ENCODE assay signal across 18 cellular contexts in genomic region chr12:121490401-121491257, GRCh38.
DNase-seq lines count a peak whose midpoint lies in the region; ATAC-seq and TF ChIP-seq lines count a peak whose summit lies in the region.
"Had no signal": no experiment of that assay in that cellular context is flagged by ENCODE, and none has a peak within 500 bp of the region (broad histone marks: within the 10 kb centered on the region; RNA-seq: fewer than 3 reads in every experiment).

No MANE protein-coding gene starts in this region.

- CTCF ChIA-PET in activated CD4-positive, alpha-beta memory T cell treated with anti-CD3 and anti-CD28 coated beads, Interleukin-2, amount 10 ng/mL, durations not matched to agents 7 days and 5 days (lab: Charles Lee): interaction anchor here (0.9 to 2.0 kb wide), 2 partner anchors 9 to 10 kb away, joined by 3 to 7 read pairs; no protein-coding TSS in a partner anchor

- no peaks in the 10 kb centered on the region for H3K79me2 ChIP-seq in osteoblast (ENCODE audit: insufficient read depth, low read length)

- peaks cover 13% of the 10 kb centered on the region for H3K4me1 Mint-ChIP-seq in activated naive CD8-positive, alpha-beta T cell treated with anti-CD3 and anti-CD28 coated beads, Interleukin-2, amount 50 U/mL, for 24 hours
- H3K4me1 Mint-ChIP-seq in activated CD4-positive, alpha-beta memory T cell treated with anti-CD3 and anti-CD28 coated beads, Interleukin-2, amount 10 ng/mL, durations not matched to agents 7 days and 5 days: peaks cover under 1% of the 10 kb centered on the region

- no peak for TF ChIP-seq CTCF in osteoblast (IDR thresholded peaks at IDR 0.05; ENCODE audit: extremely low read depth, low read depth, low read length)

- peaks cover 3% of the 10 kb centered on the region for H3K36me3 Mint-ChIP-seq in activated naive CD8-positive, alpha-beta T cell treated with anti-CD3 and anti-CD28 coated beads, Interleukin-2, amount 50 U/mL, for 24 hours (ENCODE audit: low read depth)
- H3K36me3 Mint-ChIP-seq in activated CD4-positive, alpha-beta memory T cell treated with anti-CD3 and anti-CD28 coated beads, Interleukin-2, amount 10 ng/mL, durations not matched to agents 7 days and 5 days (ENCODE audit: low read depth): peaks cover 12% of the 10 kb centered on the region

- no peak overlapping the region for H3K4me3 ChIP-seq in osteoblast (ENCODE audit: insufficient read depth, low read length)

- no peak overlapping the region for H3K27ac ChIP-seq in osteoblast (ENCODE audit: low read depth, low read length)
- H3K27ac ChIP-seq: brain microvascular endothelial cell, foreskin keratinocyte, parathyroid adenoma had no signal

- H4K20me1 ChIP-seq in osteoblast (ENCODE audit: insufficient read depth, low read length): no peaks in the 10 kb centered on the region

- POLR2A ChIA-PET in activated CD4-positive, alpha-beta memory T cell treated with anti-CD3 and anti-CD28 coated beads, Interleukin-2, amount 10 ng/mL, durations not matched to agents 7 days and 5 days (lab: Charles Lee): interaction anchor here (1.0 kb wide), 1 partner anchor 12 kb away, joined by 4 read pairs; no protein-coding TSS in a partner anchor

- H3K27ac Mint-ChIP-seq in activated naive CD8-positive, alpha-beta T cell treated with anti-CD3 and anti-CD28 coated beads, Interleukin-2, amount 50 U/mL, for 24 hours: peak overlapping the region; percentile 13
- H3K27ac Mint-ChIP-seq in activated CD4-positive, alpha-beta memory T cell treated with anti-CD3 and anti-CD28 coated beads, Interleukin-2, amount 10 ng/mL, durations not matched to agents 7 days and 5 days: no peak overlapping the region

- no peaks in the 10 kb centered on the region for H3K9me3 ChIP-seq in osteoblast (ENCODE audit: low read depth, low read length)

- H3K27me3 ChIP-seq in osteoblast (ENCODE audit: insufficient read depth, low read length): no peaks in the 10 kb centered on the region
- H3K27me3 ChIP-seq: brain microvascular endothelial cell, foreskin keratinocyte had no signal

- no peaks in the 10 kb centered on the region for H3K4me1 ChIP-seq in osteoblast (ENCODE audit: insufficient read depth, low read length)
- H3K4me1 ChIP-seq: foreskin keratinocyte, parathyroid adenoma had no signal

- H3K4me2 ChIP-seq in osteoblast (ENCODE audit: insufficient read depth, low read length): no peak overlapping the region

- no peak overlapping the region for H2AFZ ChIP-seq in osteoblast (ENCODE audit: low read length)
- H2AFZ ChIP-seq: parathyroid adenoma had no signal

- H3K4me3 Mint-ChIP-seq in activated naive CD8-positive, alpha-beta T cell treated with anti-CD3 and anti-CD28 coated beads, Interleukin-2, amount 50 U/mL, for 24 hours: no peak overlapping the region
- no peak overlapping the region for H3K4me3 Mint-ChIP-seq in activated CD4-positive, alpha-beta memory T cell treated with anti-CD3 and anti-CD28 coated beads, Interleukin-2, amount 10 ng/mL, durations not matched to agents 7 days and 5 days
- H3K4me3 Mint-ChIP-seq: immature natural killer cell had no signal

- peak; percentile 10 for ATAC-seq in activated naive CD8-positive, alpha-beta T cell treated with anti-CD3 and anti-CD28 coated beads, Interleukin-2, amount 50 U/mL, for 24 hours
- ATAC-seq: foreskin keratinocyte had no signal

- DNase-seq in NCI-H748 (lab: John Stamatoyannopoulos, UW; ENCODE audit: unreplicated experiment): peak; percentile 46
- DNase-seq in NCI-H748 treated with DMSO at 0.1 percent for 48 hours (lab: John Stamatoyannopoulos, UW): no peak
- peak; percentile 65 for DNase-seq in NCI-H146 (lab: John Stamatoyannopoulos, UW)
- no peak for DNase-seq in activated naive CD8-positive, alpha-beta T cell treated with anti-CD3 and anti-CD28 coated beads, Interleukin-2, amount 50 U/mL, for 24 hours
- DNase-seq in osteoblast (ENCODE audit: insufficient read length, low spot score, missing footprints): peak; percentile 34
- DNase-seq in cerebellum (ENCODE audit: low spot score): no peak
- no peak for DNase-seq in NCI-H2196 (lab: John Stamatoyannopoulos, UW; ENCODE audit: unreplicated experiment)
- no peak for DNase-seq in activated CD4-positive, alpha-beta memory T cell treated with anti-CD3 and anti-CD28 coated beads, Interleukin-2, amount 10 ng/mL, durations not matched to agents 7 days and 5 days
- DNase-seq: brain microvascular endothelial cell; Calu3; foreskin keratinocyte; immature natural killer cell; NCI-H1092 treated with DMSO at 0.1 percent for 48 hours; NCI-H524 treated with DMSO at 0.1 percent for 48 hours; stimulated activated CD4-positive, alpha-beta T cell treated with anti-CD3 and anti-CD28 coated beads, Interleukin-12 subunit alpha, Interleukin-12 subunit beta, amount 100 ng/mL, for 4 hours; substantia nigra; T-helper 9 cell had no signal

- no peaks in the 10 kb centered on the region for H3K27me3 Mint-ChIP-seq in activated naive CD8-positive, alpha-beta T cell treated with anti-CD3 and anti-CD28 coated beads, Interleukin-2, amount 50 U/mL, for 24 hours
- H3K27me3 Mint-ChIP-seq in activated CD4-positive, alpha-beta memory T cell treated with anti-CD3 and anti-CD28 coated beads, Interleukin-2, amount 10 ng/mL, durations not matched to agents 7 days and 5 days: no peaks in the 10 kb centered on the region

- no peaks in the 10 kb centered on the region for H3K9me3 Mint-ChIP-seq in activated naive CD8-positive, alpha-beta T cell treated with anti-CD3 and anti-CD28 coated beads, Interleukin-2, amount 50 U/mL, for 24 hours
- no peaks in the 10 kb centered on the region for H3K9me3 Mint-ChIP-seq in activated CD4-positive, alpha-beta memory T cell treated with anti-CD3 and anti-CD28 coated beads, Interleukin-2, amount 10 ng/mL, durations not matched to agents 7 days and 5 days
- H3K9me3 Mint-ChIP-seq: immature natural killer cell had no signal

- H3K36me3 ChIP-seq in osteoblast (ENCODE audit: insufficient read depth, low read length): no peaks in the 10 kb centered on the region
- H3K36me3 ChIP-seq: brain microvascular endothelial cell had no signal

Comparison
In these comparisons a context has a peak if more than half of its experiments do, and no peak if none do; other contexts are left out.
1. DNase-seq: peak in NCI-H748 (single experiment), NCI-H146 (single experiment) and osteoblast (single experiment); none in NCI-H748 treated with DMSO at 0.1 percent for 48 hours (single experiment), activated naive CD8-positive, alpha-beta T cell treated with anti-CD3 and anti-CD28 coated beads, Interleukin-2, amount 50 U/mL, for 24 hours (single experiment), cerebellum (single experiment), NCI-H2196 (single experiment) and activated CD4-positive, alpha-beta memory T cell treated with anti-CD3 and anti-CD28 coated beads, Interleukin-2, amount 10 ng/mL, durations not matched to agents 7 days and 5 days (single experiment).